1 cellular context compared by ENCODE assay signal in the genomic region with DNA sequence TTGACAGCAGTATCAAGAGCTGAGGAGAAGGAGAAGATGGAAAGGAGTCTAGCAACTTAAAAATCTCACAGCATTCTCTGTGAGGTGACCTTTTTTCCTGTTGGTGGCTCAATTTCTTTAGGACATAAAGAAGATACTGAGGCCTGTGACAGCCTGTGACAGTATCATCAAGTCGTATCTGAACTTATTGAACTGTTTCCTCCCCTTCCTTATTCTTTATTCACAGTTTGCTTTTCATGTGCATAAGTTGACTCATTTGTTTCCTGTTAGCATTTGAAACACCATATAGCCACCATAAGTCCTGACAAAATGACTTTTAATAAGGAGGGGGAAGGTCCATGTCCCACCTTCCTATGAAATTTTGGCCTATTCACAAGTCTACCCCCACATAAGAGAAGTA.
TF ChIP-seq lines count a peak whose summit lies in the region.

No MANE protein-coding gene starts in this region.

TF ChIP-seq in endothelial cell of umbilical vein, 7 proteins besides CTCF, POLR2A, EP300 and RAD21:
- TF ChIP-seq POLR2AphosphoS5 (IDR thresholded peaks at IDR 0.05; ENCODE audit: insufficient read depth, low read depth, low read length) (no peak), MYC (IDR thresholded peaks at IDR 0.05; ENCODE audit: low read depth, low read length) (no peak), JUN (IDR thresholded peaks at IDR 0.05; ENCODE audit: borderline replicate concordance, insufficient read depth, insufficient read length, low read depth) (no peak), GATA2 (IDR thresholded peaks at IDR 0.05; ENCODE audit: insufficient read depth, insufficient read length, low read depth, low read length) (no peak), EZH2 (IDR thresholded peaks at IDR 0.05; ENCODE audit: borderline replicate concordance, low read depth, low read length, severe bottlenecking) (no peak), FOS (IDR thresholded peaks at IDR 0.05; ENCODE audit: borderline replicate concordance, insufficient read depth, low read length) (no peak)
- TF ChIP-seq, protein P1, sequence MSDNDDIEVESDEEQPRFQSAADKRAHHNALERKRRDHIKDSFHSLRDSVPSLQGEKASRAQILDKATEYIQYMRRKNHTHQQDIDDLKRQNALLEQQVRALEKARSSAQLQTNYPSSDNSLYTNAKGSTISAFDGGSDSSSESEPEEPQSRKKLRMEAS (IDR thresholded peaks at IDR 0.05; ENCODE audit: insufficient read depth, insufficient read length), result no peak
